ENCODE assay signal across 1 cellular context in genomic region chr16:81492965-81493754, GRCh38.
TF ChIP-seq lines count a peak whose summit lies in the region.

No MANE protein-coding gene starts in this region.

TF ChIP-seq in K562, 482 proteins besides CTCF, POLR2A, EP300 and RAD21 (continued from another document):
- TF ChIP-seq REST (CRISPR knock-in tag; IDR thresholded peaks at IDR 0.05; ENCODE audit: low read depth): 0 out of 2 replicates have a peak, but pooled peaks have one; percentile 33
- TF ChIP-seq NFE2 (IDR thresholded peaks at IDR 0.05; ENCODE audit: low read depth): no peak
- 0 out of 2 replicates have a peak, but pooled peaks have one; percentile 8 for TF ChIP-seq ZNF395 (CRISPR knock-in tag; IDR thresholded peaks at IDR 0.05)
- peak in 1 of 2 experiments; percentile 23; a peak in 1 of 4 replicates for TF ChIP-seq ETV6 (IDR thresholded peaks at IDR 0.05; ENCODE audit: borderline replicate concordance in 1 of 2, low read depth in 2 of 2, low read length in 1 of 2)
- TF ChIP-seq ETV6 (CRISPR knock-in tag; IDR thresholded peaks at IDR 0.05; ENCODE audit: borderline replicate concordance): no peak
- no peak for TF ChIP-seq THRAP3 (IDR thresholded peaks at IDR 0.05; ENCODE audit: borderline replicate concordance)
- TF ChIP-seq ARID1B (IDR thresholded peaks at IDR 0.05): no peak
- TF ChIP-seq ZEB2 (IDR thresholded peaks at IDR 0.05): peak; percentile 87
- 0 out of 2 replicates have a peak, but pooled peaks have one; percentile 65 for TF ChIP-seq ERF (CRISPR knock-in tag; IDR thresholded peaks at IDR 0.05)
- TF ChIP-seq CBX1 (IDR thresholded peaks at IDR 0.05; ENCODE audit: low read depth): peak; percentile 17; the same call in 1 of the 2 replicates
- TF ChIP-seq TOE1 (IDR thresholded peaks at IDR 0.05; ENCODE audit: borderline replicate concordance): no peak
- 0 out of 2 replicates have a peak, but pooled peaks have one; percentile 77 for TF ChIP-seq TOE1 (CRISPR knock-in tag; IDR thresholded peaks at IDR 0.05; ENCODE audit: borderline replicate concordance, low read depth)
- TF ChIP-seq ZKSCAN3 (CRISPR knock-in tag; IDR thresholded peaks at IDR 0.05): no peak
- peak in 1 of 3 experiments; percentile 14 for TF ChIP-seq YY1 (IDR thresholded peaks at IDR 0.05; ENCODE audit: borderline replicate concordance in 1 of 3, control insufficient read depth in 1 of 3, extremely low read depth in 1 of 3, insufficient read depth in 3 of 3, insufficient read length in 1 of 3, insufficient replicate concordance in 2 of 3, low read depth in 1 of 3, low read length in 2 of 3)
- TF ChIP-seq GTF2F1 (IDR thresholded peaks at IDR 0.05; ENCODE audit: low read depth, low read length): no peak
- TF ChIP-seq ZNF184 (CRISPR knock-in tag; IDR thresholded peaks at IDR 0.05): no peak
- no peak for TF ChIP-seq NRF1 (conservative IDR thresholded peaks at IDR 0.05 in 1 of 2, IDR thresholded peaks at IDR 0.05 in 1 of 2)
- TF ChIP-seq ZNF24 (IDR thresholded peaks at IDR 0.05): no peak
- TF ChIP-seq ZNF740 (CRISPR knock-in tag; IDR thresholded peaks at IDR 0.05): no peak
- TF ChIP-seq ZNF740 (tag; IDR thresholded peaks at IDR 0.05): no peak
- peak; percentile 59; the same call in 1 of the 2 replicates for TF ChIP-seq MBD1 (CRISPR knock-in tag; IDR thresholded peaks at IDR 0.05)
- no peak for TF ChIP-seq TFE3 (CRISPR knock-in tag; IDR thresholded peaks at IDR 0.05)
- no peak for TF ChIP-seq ID3 (CRISPR knock-in tag; IDR thresholded peaks at IDR 0.05)
- TF ChIP-seq ID3 (tag; IDR thresholded peaks at IDR 0.05): peak; percentile 19; the same call in 1 of the 2 replicates
- TF ChIP-seq TAF9B (IDR thresholded peaks at IDR 0.05; ENCODE audit: partially characterized antibody): no peak
- TF ChIP-seq SETDB1 (IDR thresholded peaks at IDR 0.05; ENCODE audit: low read length): no peak
- peak; percentile 21 for TF ChIP-seq WHSC1 (IDR thresholded peaks at IDR 0.05; ENCODE audit: low read length)
- 0 out of 2 replicates have a peak, but pooled peaks have one; percentile 16 for TF ChIP-seq ZNF121 (CRISPR knock-in tag; conservative IDR thresholded peaks at IDR 0.05)
